ENCODE assay signal across 23 cellular contexts in the genomic region with DNA sequence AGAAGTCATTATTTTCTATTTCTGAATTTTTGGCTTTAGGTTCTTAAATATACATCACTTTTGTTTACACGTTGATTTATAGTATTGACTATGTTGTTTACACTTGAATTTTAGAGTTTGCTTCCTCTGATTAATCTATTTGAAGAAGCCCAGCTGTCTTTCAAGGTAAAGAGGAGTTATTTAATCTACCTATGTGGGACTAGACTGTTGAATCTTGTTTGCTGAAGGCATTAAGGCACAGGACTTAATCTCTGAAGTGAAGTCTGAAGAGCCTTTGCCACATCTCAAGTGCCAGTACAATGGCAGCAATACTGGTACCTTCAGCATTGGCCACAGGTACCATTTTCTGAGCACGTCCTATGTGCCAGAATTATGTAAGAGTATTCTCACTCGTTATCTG. TPM values are rescaled to one million over a fixed set of nuclear protein-coding genes. Genes with fewer than 3 reads are reported as not detected.
DNase-seq lines count a peak whose midpoint lies in the region; ATAC-seq lines count a peak whose summit lies in the region.
"Had no signal": no experiment of that assay in that cellular context is flagged by ENCODE, and none has a peak within 500 bp of the region (broad histone marks: within the 10 kb centered on the region; RNA-seq: fewer than 3 reads in every experiment).

No MANE protein-coding gene starts in this region.

- peaks cover 13% of the 10 kb centered on the region for H3K27me3 Mint-ChIP-seq in activated naive CD4-positive, alpha-beta T cell treated with anti-CD3 and anti-CD28 coated beads for 36 hours (ENCODE audit: low read depth)

- CTCF ChIA-PET in activated naive CD4-positive, alpha-beta T cell treated with anti-CD3 and anti-CD28 coated beads for 36 hours (lab: Charles Lee): no interaction called here

- DNase-seq in NCI-H2171 treated with DMSO at 0.1 percent for 48 hours (lab: John Stamatoyannopoulos, UW) (peak; percentile 28), NCI-H2171 (lab: John Stamatoyannopoulos, UW) (no peak), NCI-H1436 treated with DMSO at 0.1 percent for 48 hours (lab: John Stamatoyannopoulos, UW) (peak; percentile 36), SHP77 treated with DMSO at 0.1 percent for 48 hours (lab: John Stamatoyannopoulos, UW) (peak; percentile 57), ureter (ENCODE audit: low spot score) (peak; percentile 4)
- DNase-seq in activated CD4-positive, alpha-beta T cell treated with anti-CD3 and anti-CD28 coated beads for 4 hours: no peak
- no peak for DNase-seq in activated naive CD4-positive, alpha-beta T cell treated with anti-CD3 and anti-CD28 coated beads for 36 hours
- DNase-seq: activated CD4-positive, alpha-beta T cell treated with anti-CD3 and anti-CD28 coated beads, Interleukin-2, amount 10 ng/mL, durations not matched to agents 7 days and 5 days; caudate nucleus; lower lobe of right lung; posterior cingulate gyrus; sigmoid colon; stimulated activated CD4-positive, alpha-beta T cell treated with anti-CD3 and anti-CD28 coated beads, Interleukin-15, amount 100 ng/mL, for 24 hours; tibial artery had no signal

- no peaks in the 10 kb centered on the region for H3K36me3 Mint-ChIP-seq in activated naive CD4-positive, alpha-beta T cell treated with anti-CD3 and anti-CD28 coated beads for 36 hours (ENCODE audit: low read depth)
- H3K36me3 Mint-ChIP-seq: activated naive CD8-positive, alpha-beta T cell; neural progenitor cell had no signal

- H3K4me1 Mint-ChIP-seq in activated naive CD4-positive, alpha-beta T cell treated with anti-CD3 and anti-CD28 coated beads for 36 hours (ENCODE audit: low read depth): no peaks in the 10 kb centered on the region
- H3K4me1 Mint-ChIP-seq: activated CD4-positive, alpha-beta T cell treated with anti-CD3 and anti-CD28 coated beads, Interleukin-2, amount 10 ng/mL, durations not matched to agents 7 days and 5 days had no signal

- H3K9me3 Mint-ChIP-seq in activated naive CD4-positive, alpha-beta T cell treated with anti-CD3 and anti-CD28 coated beads for 36 hours: peaks cover 2% of the 10 kb centered on the region
- H3K9me3 Mint-ChIP-seq: stimulated activated naive CD8-positive, alpha-beta T cell treated with anti-CD3 and anti-CD28 coated beads, Interleukin-15, Interleukin-2, amounts not matched to agents 100 ng/mL and 50 ng/mL, for 24 hours; T-helper 2 cell treated with Interferon-gamma antibody and Interleukin-4, amounts not matched to agents 5 μg/mL and 100 μg/mL, for 36 hours had no signal

- H3K27ac Mint-ChIP-seq in activated naive CD4-positive, alpha-beta T cell treated with anti-CD3 and anti-CD28 coated beads for 36 hours: no peak overlapping the region
- H3K27ac Mint-ChIP-seq: activated CD4-positive, alpha-beta T cell treated with anti-CD3 and anti-CD28 coated beads, Interleukin-2, amount 10 ng/mL, durations not matched to agents 7 days and 5 days; activated naive CD8-positive, alpha-beta T cell; activated T-helper 1 cell treated with anti-CD3 and anti-CD28 coated beads, Interleukin-12 subunit alpha, Interleukin-12 subunit beta, Interleukin-2, Interleukin-4 antibody, amounts not matched to agents 30 ng/mL and 10 ng/mL and 1 ng/mL, durations not matched to agents 14 hours and 24 hours and 36 hours; neural progenitor cell; stimulated activated naive CD8-positive, alpha-beta T cell treated with anti-CD3 and anti-CD28 coated beads, Interleukin-15, Interleukin-2, amounts not matched to agents 100 ng/mL and 50 ng/mL, for 24 hours; T-helper 2 cell treated with Interferon-gamma antibody and Interleukin-4, amounts not matched to agents 5 μg/mL and 100 μg/mL, for 36 hours had no signal

- no peak overlapping the region for H3K4me3 Mint-ChIP-seq in activated naive CD4-positive, alpha-beta T cell treated with anti-CD3 and anti-CD28 coated beads for 36 hours
- H3K4me3 Mint-ChIP-seq: activated CD4-positive, alpha-beta T cell treated with anti-CD3 and anti-CD28 coated beads, Interleukin-2, amount 10 ng/mL, durations not matched to agents 7 days and 5 days; activated naive CD8-positive, alpha-beta T cell; activated T-helper 1 cell treated with anti-CD3 and anti-CD28 coated beads, Interleukin-12 subunit alpha, Interleukin-12 subunit beta, Interleukin-2, Interleukin-4 antibody, amounts not matched to agents 30 ng/mL and 10 ng/mL and 1 ng/mL, durations not matched to agents 14 hours and 24 hours and 36 hours; neural progenitor cell; stimulated activated naive CD8-positive, alpha-beta T cell treated with anti-CD3 and anti-CD28 coated beads, Interleukin-15, Interleukin-2, amounts not matched to agents 100 ng/mL and 50 ng/mL, for 24 hours; T-helper 2 cell treated with Interferon-gamma antibody and Interleukin-4, amounts not matched to agents 5 μg/mL and 100 μg/mL, for 36 hours had no signal

- intact Hi-C loops in activated naive CD4-positive, alpha-beta T cell treated with anti-CD3 and anti-CD28 coated beads for 36 hours (cut with micrococcal nuclease): no loop called here

- ATAC-seq in HG03175 (IDR thresholded peaks at IDR 0.05; ENCODE audit: unreplicated experiment): no peak
- ATAC-seq: GM12878 had no signal

RNA-seq across cellular contexts. Expression of a gene that starts 11.2 kb away (rescaled TPM):
- total RNA-seq in ureter: 15.9 TPM
- not detected for total RNA-seq in activated naive CD4-positive, alpha-beta T cell treated with anti-CD3 and anti-CD28 coated beads for 36 hours
- total RNA-seq: activated CD4-positive, alpha-beta T cell treated with anti-CD3 and anti-CD28 coated beads, Interleukin-2, amount 10 ng/mL, durations not matched to agents 7 days and 5 days; ascending aorta; H4 had no signal

Comparison
In these comparisons a context has a peak if more than half of its experiments do, and no peak if none do; other contexts are left out.
1. DNase-seq: peak in NCI-H2171 treated with DMSO at 0.1 percent for 48 hours (single experiment), NCI-H1436 treated with DMSO at 0.1 percent for 48 hours (single experiment), SHP77 treated with DMSO at 0.1 percent for 48 hours (single experiment) and ureter (single experiment); none in NCI-H2171 (single experiment), activated CD4-positive, alpha-beta T cell treated with anti-CD3 and anti-CD28 coated beads for 4 hours (0 of 2) and activated naive CD4-positive, alpha-beta T cell treated with anti-CD3 and anti-CD28 coated beads for 36 hours (single experiment).
2. RNA of a gene that starts 11.2 kb away (total RNA-seq): 15.9 TPM in ureter (single experiment); not detected in activated naive CD4-positive, alpha-beta T cell treated with anti-CD3 and anti-CD28 coated beads for 36 hours; every median in the first group is over 10 times any median in the second.